1 cellular context compared by ENCODE assay signal in genomic region chr2:215828528-215829184, GRCh38.
TF ChIP-seq lines count a peak whose summit lies in the region.

No MANE protein-coding gene starts in this region.

TF ChIP-seq in HepG2, 621 proteins besides CTCF, POLR2A, EP300 and RAD21 (continued from another document and continues in another):
- TF ChIP-seq ZNF407 (CRISPR knock-in tag; IDR thresholded peaks at IDR 0.05; ENCODE audit: not compliant biosample characterization) (no peak), NAIF1 (CRISPR knock-in tag; IDR thresholded peaks at IDR 0.05; ENCODE audit: borderline replicate concordance) (no peak), ZBTB44 (CRISPR knock-in tag; IDR thresholded peaks at IDR 0.05) (no peak), STAT5B (CRISPR knock-in tag; IDR thresholded peaks at IDR 0.05) (no peak), HMGA1 (CRISPR knock-in tag; conservative IDR thresholded peaks at IDR 0.05) (no peak), NR2F1 (CRISPR knock-in tag; IDR thresholded peaks at IDR 0.05) (no peak), ATF3 (CRISPR knock-in tag; IDR thresholded peaks at IDR 0.05) (0 out of 2 replicates have a peak, but pooled peaks have one; percentile 36), ZNF383 (CRISPR knock-in tag; IDR thresholded peaks at IDR 0.05; ENCODE audit: borderline replicate concordance) (no peak), RNF219 (CRISPR knock-in tag; IDR thresholded peaks at IDR 0.05) (no peak), HOXA5 (CRISPR knock-in tag; IDR thresholded peaks at IDR 0.05) (0 out of 2 replicates have a peak, but pooled peaks have one; percentile 12), ZNF704 (CRISPR knock-in tag; IDR thresholded peaks at IDR 0.05; ENCODE audit: borderline replicate concordance) (no peak), TCF7 (IDR thresholded peaks at IDR 0.05; ENCODE audit: low read depth) (no peak), CBX2 (IDR thresholded peaks at IDR 0.05; ENCODE audit: low read depth, low read length) (no peak), CBX2 (CRISPR knock-in tag; IDR thresholded peaks at IDR 0.05; ENCODE audit: low read depth) (no peak), CCDC6 (CRISPR knock-in tag; IDR thresholded peaks at IDR 0.05) (no peak; the same call in 1 of the 2 replicates), IRX3 (CRISPR knock-in tag; IDR thresholded peaks at IDR 0.05; ENCODE audit: borderline replicate concordance, low read depth) (no peak), SOX5 (CRISPR knock-in tag; IDR thresholded peaks at IDR 0.05; ENCODE audit: borderline replicate concordance) (peak; percentile 53; the same call in 1 of the 2 replicates), KDM5A (IDR thresholded peaks at IDR 0.05; ENCODE audit: borderline replicate concordance, low read length) (no peak), MED1 (CRISPR knock-in tag; IDR thresholded peaks at IDR 0.05) (peak; percentile 84), ZNF749 (CRISPR knock-in tag; IDR thresholded peaks at IDR 0.05; ENCODE audit: borderline replicate concordance) (no peak), ZNF629 (CRISPR knock-in tag; conservative IDR thresholded peaks at IDR 0.05) (no peak), THAP9 (CRISPR knock-in tag; IDR thresholded peaks at IDR 0.05; ENCODE audit: borderline replicate concordance) (no peak), ZNF441 (CRISPR knock-in tag; IDR thresholded peaks at IDR 0.05; ENCODE audit: borderline replicate concordance) (no peak), AKAP8 (CRISPR knock-in tag; IDR thresholded peaks at IDR 0.05) (no peak), TFDP2 (CRISPR knock-in tag; IDR thresholded peaks at IDR 0.05) (no peak), ZNF256 (CRISPR knock-in tag; conservative IDR thresholded peaks at IDR 0.05) (no peak), KLF13 (CRISPR knock-in tag; IDR thresholded peaks at IDR 0.05) (no peak), LRRFIP1 (CRISPR knock-in tag; conservative IDR thresholded peaks at IDR 0.05) (no peak), ZBTB42 (CRISPR knock-in tag; IDR thresholded peaks at IDR 0.05) (no peak), ATRX (CRISPR knock-in tag; IDR thresholded peaks at IDR 0.05; ENCODE audit: borderline replicate concordance) (no peak), HOXD1 (CRISPR knock-in tag; IDR thresholded peaks at IDR 0.05) (no peak), DRAP1 (CRISPR knock-in tag; IDR thresholded peaks at IDR 0.05) (peak; percentile 40; the same call in 1 of the 2 replicates), KLF11 (CRISPR knock-in tag; IDR thresholded peaks at IDR 0.05) (0 out of 2 replicates have a peak, but pooled peaks have one; percentile 9), TFDP1 (CRISPR knock-in tag; IDR thresholded peaks at IDR 0.05; ENCODE audit: borderline replicate concordance) (no peak), ZNF740 (CRISPR knock-in tag; IDR thresholded peaks at IDR 0.05) (no peak), ZNF180 (CRISPR knock-in tag; IDR thresholded peaks at IDR 0.05; ENCODE audit: borderline replicate concordance, low read depth) (no peak), YY1 (IDR thresholded peaks at IDR 0.05; ENCODE audit: insufficient read depth, insufficient replicate concordance, low read depth, low read length) (peak; percentile 43)
